Comparison of ENCODE assay signal across 8 cellular contexts in the genomic region with DNA sequence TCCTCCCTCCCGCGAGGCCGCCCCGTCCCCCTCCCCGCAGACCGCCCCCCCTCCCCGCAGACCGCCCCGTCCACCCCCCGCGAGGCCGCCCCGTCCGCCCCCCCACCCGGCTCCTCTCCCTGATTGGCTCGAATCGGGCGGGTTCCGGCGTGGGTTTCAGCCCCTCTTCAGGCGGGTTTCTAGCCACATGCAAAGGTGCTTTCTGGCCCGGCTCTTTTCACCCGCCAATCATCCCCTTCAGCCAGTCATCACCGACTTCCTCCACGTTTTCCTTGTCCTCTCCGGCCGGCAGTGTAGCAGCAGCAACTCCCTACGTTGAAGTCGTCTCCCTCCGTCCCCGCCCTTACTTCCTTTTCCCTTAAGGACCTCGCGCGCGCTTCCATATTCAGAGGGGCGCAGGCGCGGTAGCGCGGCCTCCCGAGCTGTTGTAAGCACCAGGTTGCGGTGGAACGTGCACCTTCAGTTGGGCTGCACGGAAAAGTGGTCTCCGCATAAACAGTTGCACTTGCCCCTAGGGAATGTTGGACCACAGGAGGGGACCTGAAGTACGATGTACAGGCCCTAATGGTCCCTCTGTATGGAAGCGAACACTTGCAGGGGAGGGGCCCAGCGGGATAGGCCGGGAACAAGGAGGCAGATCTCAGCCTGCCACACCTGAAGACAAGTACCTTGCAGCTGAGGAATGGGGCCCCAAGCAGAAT. TPM values are rescaled to one million over a fixed set of nuclear protein-coding genes. Genes with fewer than 3 reads are reported as not detected.
DNase-seq lines count a peak whose midpoint lies in the region; ATAC-seq and TF ChIP-seq lines count a peak whose summit lies in the region.

No MANE protein-coding gene starts in this region.

- peaks cover 4% of the 10 kb centered on the region for H3K36me3 Mint-ChIP-seq in progenitor cell of endocrine pancreas (ENCODE audit: insufficient read depth)

- peaks cover 22% of the 10 kb centered on the region for H3K4me1 ChIP-seq in left ventricle myocardium inferior

- H3K36me3 ChIP-seq in left ventricle myocardium inferior = no peaks in the 10 kb centered on the region

- intact Hi-C loops in left ventricle myocardium inferior (cut with micrococcal nuclease) = no loop called here

- peaks cover 12% of the 10 kb centered on the region for H3K4me1 Mint-ChIP-seq in progenitor cell of endocrine pancreas (ENCODE audit: low read depth)

- DNase-seq in NCI-H146 treated with DMSO at 0.1 percent for 48 hours (lab: John Stamatoyannopoulos, UW; ENCODE audit: unreplicated experiment) (peak; percentile 93), T-helper 1 cell (peak; percentile 72 to 97 (median 74)), amygdala (lab: John Stamatoyannopoulos, UW) (peak; percentile 56 to 98 (median 91)), left ventricle myocardium inferior (peak; percentile 90), progenitor cell of endocrine pancreas (ENCODE audit: low spot score, unreplicated experiment) (peak; percentile 82), ureter (ENCODE audit: low spot score) (peak; percentile 97)

- peaks cover 17% of the 10 kb centered on the region for H3K9me3 ChIP-seq in left ventricle myocardium inferior (replicated peaks)

- no peaks in the 10 kb centered on the region for H3K27me3 Mint-ChIP-seq in progenitor cell of endocrine pancreas

- ATAC-seq in HG02884 (IDR thresholded peaks at IDR 0.05; ENCODE audit: unreplicated experiment) = peak; percentile 80

- no peaks in the 10 kb centered on the region for H3K27me3 ChIP-seq in left ventricle myocardium inferior (ENCODE audit: low read depth)

- peaks cover 7% of the 10 kb centered on the region for H3K9me3 Mint-ChIP-seq in progenitor cell of endocrine pancreas (ENCODE audit: low read depth)

- peak; percentile 80 for TF ChIP-seq POLR2A in GM15510 (IDR thresholded peaks at IDR 0.05; ENCODE audit: borderline replicate concordance, extremely low read depth, insufficient read length)

- H3K27ac Mint-ChIP-seq in progenitor cell of endocrine pancreas = peak overlapping the region; percentile 98

- peak overlapping the region; percentile 81 for H3K4me3 ChIP-seq in left ventricle myocardium inferior

- TF ChIP-seq CTCF in left ventricle myocardium inferior (IDR thresholded peaks at IDR 0.05; ENCODE audit: borderline replicate concordance) = no peak
- TF ChIP-seq CTCF in progenitor cell of endocrine pancreas (IDR thresholded peaks at IDR 0.05; ENCODE audit: unreplicated experiment) = no peak

- peak overlapping the region; percentile 91 for H3K4me3 Mint-ChIP-seq in progenitor cell of endocrine pancreas (ENCODE audit: low read depth)

- H3K27ac ChIP-seq in left ventricle myocardium inferior (replicated peaks) = peak overlapping the region; percentile 87

RNA-seq across cellular contexts. Expression of a gene that starts 44.6 kb away (rescaled TPM):
- total RNA-seq in left ventricle myocardium inferior = 1.0 TPM
- total RNA-seq in progenitor cell of endocrine pancreas = 0.29 and 0.51 TPM in 2 replicates
- total RNA-seq in ureter = 14.5 TPM

RNA-seq across cellular contexts. Expression of a gene that starts 49.4 kb away (rescaled TPM):
- total RNA-seq in left ventricle myocardium inferior (64.9 TPM), progenitor cell of endocrine pancreas (70.3 and 71.9 TPM in 2 replicates), ureter (79.2 TPM)

Comparison
In these comparisons a context has a peak if more than half of its experiments do, and no peak if none do; other contexts are left out.
1. Peak in every context shown above with its lines: DNase-seq, ATAC-seq, H3K4me3 ChIP-seq and H3K27ac ChIP-seq.